ENCODE assay signal across 17 cellular contexts in genomic region chr4:127993150-127993549, GRCh38. TPM values are rescaled to one million over a fixed set of nuclear protein-coding genes. Genes with fewer than 3 reads are reported as not detected.
A peak's percentile ranks its signal among the peaks of the same experiment; 100 is the strongest.
DNase-seq lines count a peak whose midpoint lies in the region; ATAC-seq and TF ChIP-seq lines count a peak whose summit lies in the region.
"Had no signal": no experiment of that assay in that cellular context is flagged by ENCODE, and none has a peak within 500 bp of the region (broad histone marks: within the 10 kb centered on the region; RNA-seq: fewer than 3 reads in every experiment).

No MANE protein-coding gene starts in this region.

- peaks cover 7% of the 10 kb centered on the region for H3K9me3 Mint-ChIP-seq in T-helper 1 cell treated with Interleukin-12 subunit alpha and Interleukin-12 subunit beta and Interleukin-4 antibody, amounts not matched to agents 30 μg/mL and 1 μg/mL, for 36 hours
- peaks cover 3% of the 10 kb centered on the region for H3K9me3 Mint-ChIP-seq in CD8-positive, alpha-beta T cell

- no peak overlapping the region for H3K4me3 ChIP-seq in CD8-positive, alpha-beta T cell (ENCODE audit: low read depth, low read length)
- H3K4me3 ChIP-seq: SJSA1 had no signal

- H3K27me3 ChIP-seq in CD8-positive, alpha-beta T cell (ENCODE audit: insufficient read depth, low read length) = no peaks in the 10 kb centered on the region
- H3K27me3 ChIP-seq: SJSA1 had no signal

- peak overlapping the region; percentile 3 for H3K27ac Mint-ChIP-seq in T-helper 1 cell treated with Interleukin-12 subunit alpha and Interleukin-12 subunit beta and Interleukin-4 antibody, amounts not matched to agents 30 μg/mL and 1 μg/mL, for 36 hours
- peak overlapping the region; percentile 72 for H3K27ac Mint-ChIP-seq in CD8-positive, alpha-beta T cell

- H3K9me3 ChIP-seq in CD8-positive, alpha-beta T cell (ENCODE audit: low read length) = no peaks in the 10 kb centered on the region
- H3K9me3 ChIP-seq: SJSA1 had no signal

- H3K36me3 ChIP-seq in CD8-positive, alpha-beta T cell (ENCODE audit: insufficient read depth, low read length) = no peaks in the 10 kb centered on the region

- CTCF ChIA-PET in CD8-positive, alpha-beta T cell (lab: Charles Lee) = interaction anchor here (1.2 kb wide), 1 partner anchor 28 kb away, joined by 3 read pairs; the partner anchor contains the start of genes ABHD18 and MFSD8

- POLR2A ChIA-PET in CD8-positive, alpha-beta T cell (lab: Charles Lee) = no interaction called here

- intact Hi-C loops in CD8-positive, alpha-beta T cell (cut with DNase I, micrococcal nuclease) = no loop called here

- no peak for DNase-seq in T-helper 1 cell
- DNase-seq in CD8-positive, alpha-beta T cell = no peak
- peak; percentile 3 for DNase-seq in OCI-M1 (lab: John Stamatoyannopoulos, UW)
- DNase-seq in lung microvascular endothelial cell (ENCODE audit: low read depth in 2 of 2) = peak; percentile 3 to 17
- no peak for DNase-seq in activated effector memory CD4-positive, alpha-beta T cell treated with Interleukin-2 at 50 U/mL for 16 hours
- DNase-seq in ecto neural progenitor cell (ENCODE audit: low spot score) = no peak
- DNase-seq: 8988T, Calu3, DMS79, NCI-H1048, NCI-H1694, NCI-H345, NCI-H526 treated with DMSO at 0.1 percent for 48 hours had no signal

- H3K4me1 Mint-ChIP-seq in T-helper 1 cell treated with Interleukin-12 subunit alpha and Interleukin-12 subunit beta and Interleukin-4 antibody, amounts not matched to agents 30 μg/mL and 1 μg/mL, for 36 hours (ENCODE audit: low read depth) = peaks cover 14% of the 10 kb centered on the region
- peaks cover 10% of the 10 kb centered on the region for H3K4me1 Mint-ChIP-seq in CD8-positive, alpha-beta T cell (ENCODE audit: low read depth)

- H3K4me3 Mint-ChIP-seq in T-helper 1 cell treated with Interleukin-12 subunit alpha and Interleukin-12 subunit beta and Interleukin-4 antibody, amounts not matched to agents 30 μg/mL and 1 μg/mL, for 36 hours = no peak overlapping the region
- H3K4me3 Mint-ChIP-seq in CD8-positive, alpha-beta T cell = no peak overlapping the region

- ATAC-seq in CD8-positive, alpha-beta T cell = no peak
- no peak for ATAC-seq in HG03342 (IDR thresholded peaks at IDR 0.05; ENCODE audit: unreplicated experiment)

- peaks cover 27% of the 10 kb centered on the region for H3K36me3 Mint-ChIP-seq in T-helper 1 cell treated with Interleukin-12 subunit alpha and Interleukin-12 subunit beta and Interleukin-4 antibody, amounts not matched to agents 30 μg/mL and 1 μg/mL, for 36 hours (ENCODE audit: low read depth)
- H3K36me3 Mint-ChIP-seq in CD8-positive, alpha-beta T cell = peaks cover 66% of the 10 kb centered on the region

- H3K4me1 ChIP-seq in CD8-positive, alpha-beta T cell (ENCODE audit: insufficient read depth, low read length) = no peaks in the 10 kb centered on the region
- H3K4me1 ChIP-seq: SJSA1 had no signal

- no peak for TF ChIP-seq CTCF in CD8-positive, alpha-beta T cell (IDR thresholded peaks at IDR 0.05)

- no peaks in the 10 kb centered on the region for H3K27me3 Mint-ChIP-seq in T-helper 1 cell treated with Interleukin-12 subunit alpha and Interleukin-12 subunit beta and Interleukin-4 antibody, amounts not matched to agents 30 μg/mL and 1 μg/mL, for 36 hours (ENCODE audit: low read depth)
- H3K27me3 Mint-ChIP-seq in CD8-positive, alpha-beta T cell (ENCODE audit: low read depth) = no peaks in the 10 kb centered on the region

- H3K27ac ChIP-seq in CD8-positive, alpha-beta T cell (ENCODE audit: low read depth, low read length) = no peak overlapping the region
- H3K27ac ChIP-seq: C4-2B, SJSA1 had no signal

RNA-seq across cellular contexts. Expression of gene ABHD18, which starts 27.9 kb away (rescaled TPM):
- total RNA-seq in CD8-positive, alpha-beta T cell = 10 to 100 TPM; 13.3 to 13.5 TPM
- total RNA-seq in lung microvascular endothelial cell = 4.1 and 5.4 TPM in 2 replicates

RNA-seq across cellular contexts. Expression of gene MFSD8, which starts 28.2 kb away (rescaled TPM):
- total RNA-seq in CD8-positive, alpha-beta T cell = 10 to 100 TPM; 26.1 to 27.1 TPM
- 12.0 and 16.1 TPM in 2 replicates for total RNA-seq in lung microvascular endothelial cell

Comparison
In these comparisons a context has a peak if more than half of its experiments do, and no peak if none do; other contexts are left out.
1. DNase-seq: peak in OCI-M1 (single experiment) and lung microvascular endothelial cell (2 of 2); none in T-helper 1 cell (0 of 5), CD8-positive, alpha-beta T cell (0 of 7), activated effector memory CD4-positive, alpha-beta T cell treated with Interleukin-2 at 50 U/mL for 16 hours (single experiment) and ecto neural progenitor cell (single experiment).